11 cellular contexts compared by ENCODE assay signal in genomic region chr11:45924036-45924915, GRCh38. TPM values are rescaled to one million over a fixed set of nuclear protein-coding genes. Genes with fewer than 3 reads are reported as not detected.
DNase-seq lines count a peak whose midpoint lies in the region; ATAC-seq, FAIRE-seq and TF ChIP-seq lines count a peak whose summit lies in the region.
"Had no signal": no experiment of that assay in that cellular context is flagged by ENCODE, and none has a peak within 500 bp of the region (broad histone marks: within the 10 kb centered on the region; RNA-seq: fewer than 3 reads in every experiment).

No MANE protein-coding gene starts in this region.

- DNase-seq in Right ventricle myocardium superior (peak; percentile 24), right atrium auricular region (ENCODE audit: low spot score) (no peak), mesenteric fat pad (ENCODE audit: low spot score) (peak; percentile 84), ureter (ENCODE audit: low spot score) (peak; percentile 45), GM12891 (ENCODE audit: insufficient read length, low spot score) (no peak), SIG-M5 treated with dmso at 0.1 percent for 504 hours (lab: John Stamatoyannopoulos, UW; ENCODE audit: unreplicated experiment) (no peak)
- peak; percentile 10 for DNase-seq in activated naive CD4-positive, alpha-beta T cell treated with anti-CD3 and anti-CD28 coated beads, Interleukin-2, amount 50 U/mL, for 16 hours
- DNase-seq: HCEC 1CT had no signal

- H3K36me3 ChIP-seq in right atrium auricular region, result no peaks in the 10 kb centered on the region
- H3K36me3 ChIP-seq: neutrophil had no signal

- no peak for TF ChIP-seq CTCF in right atrium auricular region (IDR thresholded peaks at IDR 0.05)

- peaks cover 5 to 13% of the 10 kb centered on the region in 2 donors for H3K27me3 ChIP-seq in right atrium auricular region

- no peak for TF ChIP-seq POLR2A in GM12891 (IDR thresholded peaks at IDR 0.05; ENCODE audit: low read depth, low read length)

- no peak overlapping the region for H3K27ac ChIP-seq in right atrium auricular region
- H3K27ac ChIP-seq: KMS-11, neutrophil had no signal

- H3K9me3 ChIP-seq in right atrium auricular region, result no peaks in the 10 kb centered on the region
- H3K9me3 ChIP-seq: neutrophil had no signal

- intact Hi-C loops in Right ventricle myocardium superior (cut with DNase I), result no loop called here

- no peak for FAIRE-seq in GM12891 (lab: Jason Lieb, UNC)

- H3K4me3 ChIP-seq in right atrium auricular region, result no peak overlapping the region

- ATAC-seq in Right ventricle myocardium superior (ENCODE audit: poor library complexity) (no peak), GM21360 (IDR thresholded peaks at IDR 0.05; ENCODE audit: unreplicated experiment) (no peak)

- H3K4me1 ChIP-seq in right atrium auricular region, result peaks cover 0 to 25% of the 10 kb centered on the region in 2 donors

TF ChIP-seq in GM12891, 5 proteins besides CTCF, POLR2A, EP300 and RAD21:
- TF ChIP-seq POLR2AphosphoS5 (IDR thresholded peaks at IDR 0.05; ENCODE audit: low read depth, low read length) (no peak), SPI1 (IDR thresholded peaks at IDR 0.05; ENCODE audit: low read depth, low read length) (no peak), TAF1 (IDR thresholded peaks at IDR 0.05; ENCODE audit: low read depth, low read length) (no peak), PAX5 (IDR thresholded peaks at IDR 0.05; ENCODE audit: insufficient read depth, low read length, severe bottlenecking) (no peak), POU2F2 (IDR thresholded peaks at IDR 0.05; ENCODE audit: low read depth, low read length) (no peak)

RNA-seq across cellular contexts. Expression of gene LARGE2, which starts 1.8 kb away (rescaled TPM):
- total RNA-seq in Right ventricle myocardium superior, result not detected
- total RNA-seq in right atrium auricular region, result under 1 TPM in 1 of 2 donors, not detected in 1; 0.51 TPM
- not detected for total RNA-seq in mesenteric fat pad
- 18.0 TPM for total RNA-seq in ureter
- polyA plus RNA-seq in GM12891 (2012; ENCODE audit: low read depth, missing spikeins), result 0.12 TPM

RNA-seq across cellular contexts. Expression of gene PEX16, which starts 6.6 kb away (rescaled TPM):
- total RNA-seq in Right ventricle myocardium superior (8.5 TPM), right atrium auricular region (10 to 100 TPM; 12.9 to 17.4 TPM), mesenteric fat pad (21.5 TPM), ureter (29.1 TPM)
- 30.0 TPM for polyA plus RNA-seq in GM12891 (2012; ENCODE audit: low read depth, missing spikeins)

RNA-seq across cellular contexts. Expression of gene FREY1, which starts 17.2 kb away (rescaled TPM):
- not detected for total RNA-seq in Right ventricle myocardium superior
- total RNA-seq in right atrium auricular region, result under 1 TPM; 0.55 to 0.82 TPM
- total RNA-seq in mesenteric fat pad, result 1.4 TPM
- 0.70 TPM for total RNA-seq in ureter
- not detected for polyA plus RNA-seq in GM12891 (2012; ENCODE audit: low read depth, missing spikeins)

RNA-seq across cellular contexts. Expression of gene MAPK8IP1, which starts 38.8 kb away (rescaled TPM):
- total RNA-seq in Right ventricle myocardium superior (4.5 TPM), right atrium auricular region (1 to 10 TPM; 7.3 to 8.9 TPM), mesenteric fat pad (4.2 TPM), ureter (7.2 TPM)
- 0.26 TPM for polyA plus RNA-seq in GM12891 (2012; ENCODE audit: low read depth, missing spikeins)

Comparison
In these comparisons a context has a peak if more than half of its experiments do, and no peak if none do; other contexts are left out.
1. DNase-seq: peak in Right ventricle myocardium superior (single experiment), activated naive CD4-positive, alpha-beta T cell treated with anti-CD3 and anti-CD28 coated beads, Interleukin-2, amount 50 U/mL, for 16 hours (single experiment), mesenteric fat pad (single experiment) and ureter (single experiment); none in right atrium auricular region (single experiment), GM12891 (single experiment) and SIG-M5 treated with dmso at 0.1 percent for 504 hours (single experiment).
2. RNA of gene LARGE2, which starts 1.8 kb away (total RNA-seq): 18.0 TPM in ureter (single experiment); 0.51 TPM in right atrium auricular region, not detected in Right ventricle myocardium superior (single experiment) and not detected in mesenteric fat pad (single experiment); every median in the first group is over 10 times any median in the second.